17 cellular contexts compared by ENCODE assay signal in the genomic region with DNA sequence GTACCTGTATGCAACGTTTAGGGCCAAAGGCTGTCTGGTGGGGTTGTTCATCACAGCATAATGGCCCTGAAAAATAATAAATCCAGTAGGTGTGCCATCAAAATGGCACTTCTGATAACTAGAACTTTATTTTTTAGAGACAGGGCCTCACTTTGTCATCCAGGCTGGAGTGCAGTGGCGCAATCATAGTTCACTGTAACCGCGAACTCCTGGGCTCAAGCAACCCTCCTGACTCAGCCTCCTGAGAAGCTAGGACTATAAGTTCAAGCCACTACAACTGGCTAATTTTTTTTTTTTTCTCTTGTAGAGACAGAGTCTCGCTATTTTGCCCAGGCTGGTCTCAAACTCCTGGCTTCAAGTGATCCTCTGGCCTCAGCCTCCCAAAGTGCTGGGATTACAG. TPM values are rescaled to one million over a fixed set of nuclear protein-coding genes. Genes with fewer than 3 reads are reported as not detected.
DNase-seq lines count a peak whose midpoint lies in the region; ATAC-seq and TF ChIP-seq lines count a peak whose summit lies in the region.
"Had no signal": no experiment of that assay in that cellular context is flagged by ENCODE, and none has a peak within 500 bp of the region (broad histone marks: within the 10 kb centered on the region; RNA-seq: fewer than 3 reads in every experiment).

No MANE protein-coding gene starts in this region.

- peaks cover 38% of the 10 kb centered on the region for H3K79me2 ChIP-seq in mammary epithelial cell (ENCODE audit: insufficient read depth, low read length)

- H3K4me3 ChIP-seq in mammary epithelial cell (replicated peaks in 1 of 3; ENCODE audit: insufficient read depth in 1 of 3, low read depth in 2 of 3, low read length in 3 of 3) (no peak overlapping the region), neutrophil (ENCODE audit: low read depth in 1 of 2, low read length in 1 of 2) (no peak overlapping the region), tibial nerve (no peak overlapping the region)
- H3K4me3 ChIP-seq: lower lobe of right lung had no signal

- TF ChIP-seq POLR2A in tibial nerve (IDR thresholded peaks at IDR 0.05) (no peak), GM18505 (IDR thresholded peaks at IDR 0.05; ENCODE audit: borderline replicate concordance, extremely low read depth, insufficient read depth, insufficient read length) (no peak)

- intact Hi-C loops in mammary epithelial cell (cut with micrococcal nuclease) = no loop called here

- in situ Hi-C loops in mammary epithelial cell (cut with MboI; ENCODE audit: low sequenced_read_pairs in 2 of 2) = no loop called here

- H3K4me1 ChIP-seq in mammary epithelial cell (ENCODE audit: insufficient read depth, low read length) = peaks cover 8% of the 10 kb centered on the region
- H3K4me1 ChIP-seq in neutrophil (ENCODE audit: control insufficient read depth in 1 of 2, insufficient read depth in 1 of 2, low read depth in 1 of 2, low read length in 1 of 2) = peaks cover 9 to 10% of the 10 kb centered on the region in 2 experiments
- H3K4me1 ChIP-seq in tibial nerve = peaks cover 0 to 13% (median 4%) of the 10 kb centered on the region in 4 donors

- no peak for TF ChIP-seq EP300 in tibial nerve (IDR thresholded peaks at IDR 0.05)

- DNase-seq in EL = peak; percentile 47
- DNase-seq in M059J (ENCODE audit: low read depth) = peak; percentile 61
- DNase-seq in mammary epithelial cell = peak; percentile 28
- DNase-seq in tibial nerve (ENCODE audit: low spot score in 2 of 2) = no peak
- DNase-seq: activated B cell treated with CpG ODN at 0.5 μM for 24 hours; activated naive CD4-positive, alpha-beta T cell treated with anti-CD3 and anti-CD28 coated beads for 36 hours; C1 segment of cervical spinal cord; DMS53; lower lobe of right lung; natural killer cell; NCI-H1048; NCI-H2081 treated with DMSO at 0.1 percent for 48 hours; NCI-H69 had no signal

- H3K36me3 ChIP-seq in mammary epithelial cell (ENCODE audit: insufficient read depth, low read length) (peaks cover 55% of the 10 kb centered on the region), neutrophil (peaks cover 65% of the 10 kb centered on the region), tibial nerve (peaks cover 2 to 81% (median 43%) of the 10 kb centered on the region in 3 donors)

- no TSS peak for BruUV-seq in mammary epithelial cell (replicated peaks; lab: Mats Ljungman, UMichigan)

- no peak overlapping the region for H3K4me2 ChIP-seq in mammary epithelial cell (ENCODE audit: insufficient read depth, low read depth, low read length)

- H4K20me1 ChIP-seq in mammary epithelial cell (ENCODE audit: insufficient read depth, low read length) = no peaks in the 10 kb centered on the region

- H3K27ac ChIP-seq in mammary epithelial cell (ENCODE audit: insufficient read depth, low read depth, low read length) = no peak overlapping the region
- H3K27ac ChIP-seq in neutrophil = peak overlapping the region; percentile 32
- H3K27ac ChIP-seq in tibial nerve = no peak overlapping the region
- H3K27ac ChIP-seq: lower lobe of right lung had no signal

- no peak overlapping the region for H3K9ac ChIP-seq in mammary epithelial cell (ENCODE audit: insufficient read depth, low read length)

- dilution Hi-C loops in mammary epithelial cell (cut with HindIII; ENCODE audit: low sequenced_read_pairs) = no loop called here

- no peaks in the 10 kb centered on the region for H3K27me3 ChIP-seq in mammary epithelial cell (ENCODE audit: insufficient read depth, low read length)
- H3K27me3 ChIP-seq in neutrophil = no peaks in the 10 kb centered on the region
- H3K27me3 ChIP-seq in tibial nerve = no peaks in the 10 kb centered on the region

- ATAC-seq in GM21723 (IDR thresholded peaks at IDR 0.05; ENCODE audit: unreplicated experiment) (no peak), GM18505 (IDR thresholded peaks at IDR 0.05; ENCODE audit: unreplicated experiment) (no peak)
- ATAC-seq: lower lobe of right lung, natural killer cell, Panc1 had no signal

- H2AFZ ChIP-seq in mammary epithelial cell (ENCODE audit: low read depth, low read length) = no peak overlapping the region

- CTCF ChIA-PET in mammary epithelial cell (lab: Charles Lee; ENCODE audit: low non-redundant PET) = no interaction called here

- H3K9me3 ChIP-seq in mammary epithelial cell (replicated peaks; ENCODE audit: insufficient read depth, low read length) (no peaks in the 10 kb centered on the region), neutrophil (no peaks in the 10 kb centered on the region), tibial nerve (no peaks in the 10 kb centered on the region)
- H3K9me3 ChIP-seq: lower lobe of right lung had no signal

- WGBS in mammary epithelial cell (ENCODE audit: low coverage, missing lambda C conversion rate) = 67% methylated on average over 5 of the region's 5 CpGs
- 87% methylated on average over 5 of the region's 5 CpGs for WGBS in tibial nerve, 2 donors

- TF ChIP-seq CTCF in mammary epithelial cell (conservative IDR thresholded peaks at IDR 0.05 in 1 of 2, IDR thresholded peaks at IDR 0.05 in 1 of 2; ENCODE audit: extremely low read depth in 1 of 2, insufficient read depth in 1 of 2, low read depth in 1 of 2, low read length in 2 of 2) (no peak), neutrophil (IDR thresholded peaks at IDR 0.05) (no peak), tibial nerve (IDR thresholded peaks at IDR 0.05) (no peak)

RNA-seq across cellular contexts. Expression of gene SNAPIN, which starts 4.7 kb away (rescaled TPM):
- 72.6 and 90.2 TPM in 2 replicates for total RNA-seq in M059J (2014; rRNA removed; shearing (Covaris generic))
- 10 to 100 TPM; 33.1 to 39.8 TPM for total RNA-seq in mammary epithelial cell
- polyA plus RNA-seq in mammary epithelial cell = 40.7 TPM
- 18.8 TPM for polyA minus RNA-seq in mammary epithelial cell
- total RNA-seq in tibial nerve = 10 to 100 TPM; 34.1 to 59.9 (median 43.7) TPM

RNA-seq across cellular contexts. Expression of gene ILF2, which starts 7.6 kb away (rescaled TPM):
- total RNA-seq in M059J (2014; rRNA removed; shearing (Covaris generic)) = 278 and 330 TPM in 2 replicates
- total RNA-seq in mammary epithelial cell = 100 to 1,000 TPM; 151 to 158 TPM
- polyA plus RNA-seq in mammary epithelial cell = 254 TPM
- 201 TPM for polyA minus RNA-seq in mammary epithelial cell
- 100 to 1,000 TPM in 1 of 4 donors, 10 to 100 TPM in 3; 62.8 to 102 (median 76.7) TPM for total RNA-seq in tibial nerve

RNA-seq across cellular contexts. Expression of gene NPR1, which starts 15.3 kb away (rescaled TPM):
- total RNA-seq in M059J (2014; rRNA removed; shearing (Covaris generic)) = not detected in 2 replicates
- total RNA-seq in mammary epithelial cell (under 1 TPM in 1 of 2 donors, not detected in 1; 0.17 TPM), tibial nerve (10 to 100 TPM; 36.9 to 87.5 (median 58.4) TPM)
- 0.05 TPM for polyA plus RNA-seq in mammary epithelial cell
- polyA minus RNA-seq in mammary epithelial cell = not detected
- total RNA-seq: natural killer cell had no signal

RNA-seq across cellular contexts. Expression of gene CHTOP, which starts 29.3 kb away (rescaled TPM):
- 36.0 and 37.1 TPM in 2 replicates for total RNA-seq in M059J (2014; rRNA removed; shearing (Covaris generic))
- total RNA-seq in mammary epithelial cell = 10 to 100 TPM; 36.0 to 64.5 TPM
- 52.0 TPM for polyA plus RNA-seq in mammary epithelial cell
- polyA minus RNA-seq in mammary epithelial cell = 45.8 TPM
- 10 to 100 TPM; 49.0 to 66.6 (median 56.5) TPM for total RNA-seq in tibial nerve

RNA-seq across cellular contexts. Expression of gene S100A1, which starts 35.0 kb away (rescaled TPM):
- 0.42 TPM in 1 of 2 replicates, not detected in the other for total RNA-seq in M059J (2014; rRNA removed; shearing (Covaris generic))
- total RNA-seq in mammary epithelial cell (not detected), tibial nerve (100 to 1,000 TPM in 1 of 4 donors, 10 to 100 TPM in 3; 41.4 to 102 (median 69.2) TPM)
- 0.53 TPM for polyA plus RNA-seq in mammary epithelial cell
- not detected for polyA minus RNA-seq in mammary epithelial cell
- total RNA-seq: activated naive CD4-positive, alpha-beta T cell treated with anti-CD3 and anti-CD28 coated beads for 36 hours; natural killer cell had no signal

Comparison
In these comparisons a context has a peak if more than half of its experiments do, and no peak if none do; other contexts are left out.
1. DNase-seq: peak in EL (single experiment), M059J (single experiment) and mammary epithelial cell (single experiment); none in tibial nerve (0 of 2).
2. RNA of gene NPR1, which starts 15.3 kb away (total RNA-seq): 36.9 to 87.5 TPM in tibial nerve; 0.17 TPM in mammary epithelial cell and not detected in M059J; every median in the first group is over 10 times any median in the second.